ENCODE assay signal across 21 cellular contexts in genomic region chr15:85556618-85556895, GRCh38.
DNase-seq lines count a peak whose midpoint lies in the region; ATAC-seq, FAIRE-seq and TF ChIP-seq lines count a peak whose summit lies in the region.
"Had no signal": no experiment of that assay in that cellular context is flagged by ENCODE, and none has a peak within 500 bp of the region (broad histone marks: within the 10 kb centered on the region; RNA-seq: fewer than 3 reads in every experiment).

No MANE protein-coding gene starts in this region.

- no peak for TF ChIP-seq CTCF in lower lobe of right lung (IDR thresholded peaks at IDR 0.05)

- peak overlapping the region; percentile 64 for H3K27ac ChIP-seq in lower lobe of right lung
- H3K27ac ChIP-seq in effector memory CD4-positive, alpha-beta T cell (ENCODE audit: insufficient read depth, low read length, poor library complexity, severe bottlenecking) = no peak overlapping the region
- H3K27ac ChIP-seq: 22Rv1, WERI-Rb-1 had no signal

- peaks cover 15% of the 10 kb centered on the region for H3K36me3 ChIP-seq in lower lobe of right lung
- H3K36me3 ChIP-seq in effector memory CD4-positive, alpha-beta T cell (ENCODE audit: control insufficient read depth, insufficient read depth, low read length) = no peaks in the 10 kb centered on the region

- DNase-seq in SIG-M5 treated with dmso at 0.1 percent for 504 hours (lab: John Stamatoyannopoulos, UW; ENCODE audit: unreplicated experiment) = peak; percentile 21
- DNase-seq in SIG-M5 (lab: John Stamatoyannopoulos, UW) = no peak
- no peak for DNase-seq in GM18507 (ENCODE audit: extremely low spot score, insufficient read length, low read depth)
- DNase-seq in activated naive CD8-positive, alpha-beta T cell treated with anti-CD3 and anti-CD28 coated beads for 36 hours = no peak
- peak; percentile 40 for DNase-seq in lower lobe of right lung
- DNase-seq in effector memory CD4-positive, alpha-beta T cell = no peak
- no peak for DNase-seq in Kasumi-1 (lab: John Stamatoyannopoulos, UW)
- DNase-seq in DMS153 (lab: John Stamatoyannopoulos, UW) = no peak
- DNase-seq: activated effector memory CD4-positive, alpha-beta T cell treated with anti-CD3 and anti-CD28 coated beads, Interleukin-2, amount 50 U/mL, for 16 hours; mesenchymal stem cell; NCI-H1105 treated with DMSO at 0.1 percent for 48 hours; OCI-M1; SHP77 treated with DMSO at 0.1 percent for 48 hours; stimulated activated CD4-positive, alpha-beta T cell treated with anti-CD3 and anti-CD28 coated beads, Interleukin-2, amount 100 ng/mL, for 24 hours; stomach; T-helper 17 cell; WERI-Rb-1 had no signal

- H3K4me3 Mint-ChIP-seq in activated naive CD8-positive, alpha-beta T cell treated with anti-CD3 and anti-CD28 coated beads for 36 hours = peak overlapping the region; percentile 2
- H3K4me3 Mint-ChIP-seq: T-helper 17 cell had no signal

- no peaks in the 10 kb centered on the region for H3K9me3 ChIP-seq in lower lobe of right lung
- no peaks in the 10 kb centered on the region for H3K9me3 ChIP-seq in effector memory CD4-positive, alpha-beta T cell (ENCODE audit: control insufficient read depth, low read length)
- H3K9me3 ChIP-seq: stomach had no signal

- peak overlapping the region; percentile 35 for H3K4me3 ChIP-seq in lower lobe of right lung
- H3K4me3 ChIP-seq in effector memory CD4-positive, alpha-beta T cell (ENCODE audit: insufficient read depth, low read depth, low read length, poor library complexity, severe bottlenecking) = no peak overlapping the region
- H3K4me3 ChIP-seq: stomach had no signal

- H3K27me3 Mint-ChIP-seq in activated naive CD8-positive, alpha-beta T cell treated with anti-CD3 and anti-CD28 coated beads for 36 hours = no peaks in the 10 kb centered on the region
- H3K27me3 Mint-ChIP-seq: progenitor cell of endocrine pancreas, T-helper 17 cell had no signal

- intact Hi-C loops in lower lobe of right lung (cut with DNase I) = no loop called here

- peak overlapping the region; percentile 69 for H3K27ac Mint-ChIP-seq in activated naive CD8-positive, alpha-beta T cell treated with anti-CD3 and anti-CD28 coated beads for 36 hours
- H3K27ac Mint-ChIP-seq: progenitor cell of endocrine pancreas had no signal

- H3K4me1 ChIP-seq in lower lobe of right lung = peaks cover 66% of the 10 kb centered on the region
- H3K4me1 ChIP-seq in effector memory CD4-positive, alpha-beta T cell (ENCODE audit: control insufficient read depth, insufficient read depth, low read length, poor library complexity, severe bottlenecking) = no peaks in the 10 kb centered on the region

- peak; percentile 72 to 83 for ATAC-seq in lower lobe of right lung
- ATAC-seq: T-helper 17 cell had no signal

- peaks cover 63% of the 10 kb centered on the region for H3K4me1 Mint-ChIP-seq in activated naive CD8-positive, alpha-beta T cell treated with anti-CD3 and anti-CD28 coated beads for 36 hours

- FAIRE-seq in GM18507 (lab: Jason Lieb, UNC) = peak; percentile 5
- FAIRE-seq: colon, islet of Langerhans had no signal

- H3K9me3 Mint-ChIP-seq in activated naive CD8-positive, alpha-beta T cell treated with anti-CD3 and anti-CD28 coated beads for 36 hours = no peaks in the 10 kb centered on the region

- H3K36me3 Mint-ChIP-seq in activated naive CD8-positive, alpha-beta T cell treated with anti-CD3 and anti-CD28 coated beads for 36 hours = peaks cover 37% of the 10 kb centered on the region

- no peaks in the 10 kb centered on the region for H3K27me3 ChIP-seq in lower lobe of right lung (ENCODE audit: low read depth)
- H3K27me3 ChIP-seq in effector memory CD4-positive, alpha-beta T cell (replicated peaks; ENCODE audit: control insufficient read depth, insufficient read depth, low read length, poor library complexity, severe bottlenecking) = no peaks in the 10 kb centered on the region
- H3K27me3 ChIP-seq: stomach had no signal

Comparison
In these comparisons a context has a peak if more than half of its experiments do, and no peak if none do; other contexts are left out.
1. DNase-seq: peak in SIG-M5 treated with dmso at 0.1 percent for 504 hours (single experiment) and lower lobe of right lung (single experiment); none in SIG-M5 (single experiment), GM18507 (single experiment), activated naive CD8-positive, alpha-beta T cell treated with anti-CD3 and anti-CD28 coated beads for 36 hours (single experiment), effector memory CD4-positive, alpha-beta T cell (0 of 3), Kasumi-1 (0 of 2) and DMS153 (single experiment).